In the genomic region with DNA sequence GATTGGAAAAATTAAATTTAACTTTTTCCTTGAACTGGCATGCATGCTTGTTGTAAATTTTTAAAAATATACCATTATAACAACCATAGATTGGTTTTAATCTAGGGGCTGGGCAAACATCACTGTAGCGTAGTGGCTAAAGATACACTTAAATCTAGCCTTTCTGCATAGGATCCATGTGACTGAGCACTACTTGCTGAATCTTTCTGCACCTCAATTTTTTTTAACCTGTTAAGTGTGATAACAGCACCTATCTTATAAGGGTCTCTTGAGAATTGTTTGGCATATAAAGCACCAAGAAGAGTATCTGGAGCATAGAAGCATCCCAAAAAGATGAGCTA, we compare ENCODE assay signal across 25 cellular contexts. TPM values are rescaled to one million over a fixed set of nuclear protein-coding genes. Genes with fewer than 3 reads are reported as not detected.
DNase-seq lines count a peak whose midpoint lies in the region; ATAC-seq, FAIRE-seq and TF ChIP-seq lines count a peak whose summit lies in the region.
"Had no signal": no experiment of that assay in that cellular context is flagged by ENCODE, and none has a peak within 500 bp of the region (broad histone marks: within the 10 kb centered on the region; RNA-seq: fewer than 3 reads in every experiment).

No MANE protein-coding gene starts in this region.

- H3K36me3 ChIP-seq in PC-3 (ENCODE audit: low read depth, low read length) (no peaks in the 10 kb centered on the region), endothelial cell of umbilical vein (ENCODE audit: control insufficient read depth in 2 of 2, extremely low read depth in 1 of 2, insufficient read depth in 2 of 2, low read length in 2 of 2) (no peaks in the 10 kb centered on the region), osteoblast (ENCODE audit: insufficient read depth, low read length) (no peaks in the 10 kb centered on the region)
- H3K36me3 ChIP-seq: BLaER1 treated with 17β-estradiol and CSF1 and Interleukin-3, amounts not matched to agents 10 nM and 100 nM; HAP-1 had no signal

- no peak for FAIRE-seq in A549 (lab: Jason Lieb, UNC)
- FAIRE-seq in endothelial cell of umbilical vein (lab: Jason Lieb, UNC): no peak
- FAIRE-seq: GM12878, RCC 7860 had no signal

- peak overlapping the region; percentile 63 for H3K4me2 ChIP-seq in A549
- peak overlapping the region; percentile 73 for H3K4me2 ChIP-seq in PC-3 (ENCODE audit: low read length)
- H3K4me2 ChIP-seq in endothelial cell of umbilical vein (ENCODE audit: insufficient read depth, low read length): peak overlapping the region; percentile 35
- H3K4me2 ChIP-seq in osteoblast (ENCODE audit: insufficient read depth, low read length): peak overlapping the region; percentile 52
- H3K4me2 ChIP-seq: BLaER1 treated with 17β-estradiol and CSF1 and Interleukin-3, amounts not matched to agents 10 nM and 100 nM had no signal

- H3K79me2 ChIP-seq in PC-3 (ENCODE audit: low read length) (no peaks in the 10 kb centered on the region), endothelial cell of umbilical vein (ENCODE audit: control insufficient read depth, insufficient read depth, low read length) (no peaks in the 10 kb centered on the region), osteoblast (ENCODE audit: insufficient read depth, low read length) (no peaks in the 10 kb centered on the region)

- TF ChIP-seq RAD21 in A549 (conservative IDR thresholded peaks at IDR 0.05 in 1 of 2, IDR thresholded peaks at IDR 0.05 in 1 of 2): no peak

- no peaks in the 10 kb centered on the region for H3K9me1 ChIP-seq in endothelial cell of umbilical vein (replicated peaks; ENCODE audit: control insufficient read depth, extremely low read depth, insufficient read depth, low read length)

- CTCF ChIA-PET in A549 (lab: Yijun Ruan, JAX): no interaction called here
- CTCF ChIA-PET in PC-3 (lab: Charles Lee): no interaction called here
- CTCF ChIA-PET in endothelial cell of umbilical vein (lab: Charles Lee): no interaction called here

- no peaks in the 10 kb centered on the region for H3K9me3 ChIP-seq in A549
- no peaks in the 10 kb centered on the region for H3K9me3 ChIP-seq in PC-3 (ENCODE audit: low read length)
- H3K9me3 ChIP-seq in endothelial cell of umbilical vein (replicated peaks; ENCODE audit: control insufficient read depth, insufficient read depth, low read length): no peaks in the 10 kb centered on the region
- H3K9me3 ChIP-seq in osteoblast (ENCODE audit: low read depth, low read length): no peaks in the 10 kb centered on the region
- H3K9me3 ChIP-seq: BLaER1 treated with 17β-estradiol and CSF1 and Interleukin-3, amounts not matched to agents 10 nM and 100 nM; HAP-1 had no signal

- peaks cover 46% of the 10 kb centered on the region for H3K4me1 ChIP-seq in A549
- H3K4me1 ChIP-seq in PC-3 (ENCODE audit: insufficient read depth, low read length): peaks cover 59% of the 10 kb centered on the region
- peaks cover 58% of the 10 kb centered on the region for H3K4me1 ChIP-seq in endothelial cell of umbilical vein (ENCODE audit: control insufficient read depth, extremely low read depth, insufficient read depth, low read length)
- H3K4me1 ChIP-seq in osteoblast (ENCODE audit: insufficient read depth, low read length): peaks cover 47% of the 10 kb centered on the region
- H3K4me1 ChIP-seq: BLaER1 treated with 17β-estradiol and CSF1 and Interleukin-3, amounts not matched to agents 10 nM and 100 nM; HAP-1 had no signal

- H3K4me3 ChIP-seq in A549: no peak overlapping the region
- 0 out of 2 replicates have a peak overlapping the region, but pooled peaks have one; percentile 34 for H3K4me3 ChIP-seq in PC-3 (ENCODE audit: low read length)
- no peak overlapping the region for H3K4me3 ChIP-seq in endothelial cell of umbilical vein (replicated peaks in 1 of 3; ENCODE audit: insufficient read depth in 1 of 3, low read depth in 1 of 3, low read length in 3 of 3)
- H3K4me3 ChIP-seq in osteoblast (ENCODE audit: insufficient read depth, low read length): no peak overlapping the region
- H3K4me3 ChIP-seq: BLaER1 treated with 17β-estradiol and CSF1 and Interleukin-3, amounts not matched to agents 10 nM and 100 nM; GM12878; GM23248; HAP-1 had no signal

- H3K27me3 ChIP-seq in PC-3 (ENCODE audit: low read length) (no peaks in the 10 kb centered on the region), endothelial cell of umbilical vein (ENCODE audit: control insufficient read depth in 2 of 2, insufficient read depth in 2 of 2, low read length in 2 of 2) (no peaks in the 10 kb centered on the region), osteoblast (ENCODE audit: insufficient read depth, low read length) (no peaks in the 10 kb centered on the region)
- H3K27me3 ChIP-seq: BLaER1 treated with 17β-estradiol and CSF1 and Interleukin-3, amounts not matched to agents 10 nM and 100 nM had no signal

- no peaks in the 10 kb centered on the region for H3K9me2 ChIP-seq in PC-3 (replicated peaks; ENCODE audit: low read length)

- BruUV-seq in PC-3 (replicated peaks; lab: Mats Ljungman, UMichigan) (no TSS peak), endothelial cell of umbilical vein (replicated peaks; lab: Mats Ljungman, UMichigan) (no TSS peak)

- TF ChIP-seq POLR2A in A549 (IDR thresholded peaks at IDR 0.05; ENCODE audit: low read length) (no peak), endothelial cell of umbilical vein (IDR thresholded peaks at IDR 0.05; ENCODE audit: low read depth, low read length) (no peak)

- H4K20me1 ChIP-seq in PC-3 (ENCODE audit: low read length) (no peaks in the 10 kb centered on the region), endothelial cell of umbilical vein (replicated peaks; ENCODE audit: control insufficient read depth, extremely low read depth, insufficient read depth, low read length) (no peaks in the 10 kb centered on the region), osteoblast (ENCODE audit: insufficient read depth, low read length) (no peaks in the 10 kb centered on the region)
- H4K20me1 ChIP-seq: BLaER1 treated with 17β-estradiol and CSF1 and Interleukin-3, amounts not matched to agents 10 nM and 100 nM had no signal

- dilution Hi-C loops in endothelial cell of umbilical vein (cut with MboI; ENCODE audit: extremely low pct_ligation_motif_present, low sequenced_read_pairs): no loop called here

- 62% methylated on average over 1 of the region's 1 CpG for WGBS in A549 (ENCODE audit: missing lambda C conversion rate)

- H2AFZ ChIP-seq in PC-3 (ENCODE audit: low read length) (no peak overlapping the region), endothelial cell of umbilical vein (ENCODE audit: low read depth, low read length) (peak overlapping the region; percentile 14), osteoblast (ENCODE audit: low read length) (no peak overlapping the region)
- H2AFZ ChIP-seq: GM23248 had no signal

- POLR2A ChIA-PET in A549 (lab: Yijun Ruan, JAX) (no interaction called here), PC-3 (lab: Charles Lee; ENCODE audit: unreplicated experiment) (no interaction called here), endothelial cell of umbilical vein (lab: Charles Lee) (no interaction called here)

- TF ChIP-seq EP300 in A549 (IDR thresholded peaks at IDR 0.05): no peak

- H3K27ac ChIP-seq in A549 (peak overlapping the region; percentile 53 to 70; a peak in 5 of 6 replicates), PC-3 (ENCODE audit: low read length) (peak overlapping the region; percentile 96), endothelial cell of umbilical vein (ENCODE audit: insufficient read depth, low read depth, low read length) (peak overlapping the region; percentile 22), osteoblast (ENCODE audit: low read depth, low read length) (peak overlapping the region; percentile 94)
- H3K27ac ChIP-seq: BLaER1 treated with 17β-estradiol and CSF1 and Interleukin-3, amounts not matched to agents 10 nM and 100 nM; GM23248 had no signal

- no peak for DNase-seq in A549 (ENCODE audit: low read depth in 1 of 2, low spot score in 1 of 2)
- DNase-seq in PC-3: no peak
- no peak for DNase-seq in endothelial cell of umbilical vein (ENCODE audit: low read depth, low spot score)
- DNase-seq in osteoblast (ENCODE audit: insufficient read length, low spot score, missing footprints): peak; percentile 34
- DNase-seq in DMS53 (lab: John Stamatoyannopoulos, UW): no peak
- DNase-seq: 8988T; AML-193; CD4-positive, alpha-beta T cell; DMS79; EL; GDM1; KBM-7; MV-4-11; NCI-H1105; NCI-H146; NCI-H2029; NCI-H526 treated with DMSO at 0.1 percent for 48 hours had no signal

- peaks cover 11% of the 10 kb centered on the region for H3F3A ChIP-seq in PC-3 (ENCODE audit: low read length, unreplicated experiment)

- intact Hi-C loops in PC-3 (cut with micrococcal nuclease) (loop anchor here (5.0 kb wide), 1 partner anchor 41 kb away; no protein-coding TSS in a partner anchor), endothelial cell of umbilical vein (cut with micrococcal nuclease) (loop anchor here (5.0 kb wide), 1 partner anchor 56 kb away; no protein-coding TSS in a partner anchor)

- no peak for TF ChIP-seq CTCF in A549 (IDR thresholded peaks at IDR 0.05)
- TF ChIP-seq CTCF in PC-3 (conservative IDR thresholded peaks at IDR 0.05; ENCODE audit: low read depth, low read length): no peak
- no peak for TF ChIP-seq CTCF in endothelial cell of umbilical vein (IDR thresholded peaks at IDR 0.05; ENCODE audit: extremely low read depth in 1 of 2, insufficient read depth in 1 of 2, low read depth in 1 of 2, low read length in 2 of 2)
- no peak for TF ChIP-seq CTCF in osteoblast (IDR thresholded peaks at IDR 0.05; ENCODE audit: extremely low read depth, low read depth, low read length)

- H3K9ac ChIP-seq in PC-3 (ENCODE audit: low read length) (peak overlapping the region; percentile 74), endothelial cell of umbilical vein (replicated peaks; ENCODE audit: extremely low read depth, insufficient read depth, low read length) (no peak overlapping the region)
- H3K9ac ChIP-seq: BLaER1 treated with 17β-estradiol and CSF1 and Interleukin-3, amounts not matched to agents 10 nM and 100 nM; GM23248 had no signal

- ATAC-seq in A549: peak; percentile 34 to 55; a peak in 3 of 6 replicates
- ATAC-seq in PC-3: no peak
- no peak for ATAC-seq in activated CD4-positive, CD25-positive, alpha-beta regulatory T cell treated with anti-CD3 and anti-CD28 coated beads, Interleukin-2, amount 50 U/mL, for 24 hours
- no peak for ATAC-seq in HG03039 (IDR thresholded peaks at IDR 0.05; ENCODE audit: unreplicated experiment)
- ATAC-seq: GM12878 had no signal

RNA-seq across cellular contexts. Expression of a gene that starts 4.1 kb away (rescaled TPM):
- polyA plus RNA-seq in A549 (2011; rRNA removed) (1.7 and 1.8 TPM in 2 replicates), A549 (2017; fragmentation: RNase III; extraction: RNeasy Plus Mini Kit Qiagen cat#74134 plus additional on column Dnase treatment) (2.8 to 4.0 TPM (median 3.1 TPM) in 3 replicates), endothelial cell of umbilical vein (not detected in 2 replicates)
- 0.24 and 0.30 TPM in 2 replicates for polyA plus RNA-seq in A549 (2012; cell fraction: cytosol; rRNA removed)
- polyA plus RNA-seq in A549 (2012; cell fraction: nucleus; rRNA removed): 0.16 and 0.27 TPM in 2 replicates
- 0.37 TPM in 1 of 2 replicates, not detected in the other for polyA minus RNA-seq in A549 (2011; rRNA and poly(A)+ RNA removed)
- total RNA-seq in PC-3 (2014; rRNA removed) (0.47 and 0.92 TPM in 2 replicates), endothelial cell of umbilical vein (not detected in 2 replicates), osteoblast (1.1 and 1.2 TPM in 2 replicates)
- not detected in 2 replicates for polyA plus RNA-seq in endothelial cell of umbilical vein (2011; cell fraction: cytosol; rRNA removed)
- not detected in 2 replicates for polyA plus RNA-seq in endothelial cell of umbilical vein (2011; cell fraction: nucleus; rRNA removed)
- polyA plus RNA-seq in endothelial cell of umbilical vein (2012): not detected in 2 replicates
- not detected in 2 replicates for polyA minus RNA-seq in endothelial cell of umbilical vein
- polyA minus RNA-seq in endothelial cell of umbilical vein (2011; cell fraction: cytosol; rRNA and poly(A)+ RNA removed): not detected
- not detected in 2 replicates for polyA minus RNA-seq in endothelial cell of umbilical vein (2011; cell fraction: nucleus; rRNA and poly(A)+ RNA removed)
- total RNA-seq: CD4-positive, alpha-beta T cell; GM12878; MCF 10A had no signal
- polyA plus RNA-seq: GM12878 had no signal

Comparison
In these comparisons a context has a peak if more than half of its experiments do, and no peak if none do; other contexts are left out.
1. ATAC-seq: peak in A549 (2 of 2); none in PC-3 (single experiment), activated CD4-positive, CD25-positive, alpha-beta regulatory T cell treated with anti-CD3 and anti-CD28 coated beads, Interleukin-2, amount 50 U/mL, for 24 hours (0 of 2) and HG03039 (single experiment).
2. H3K27ac ChIP-seq: peak in every context shown above with its lines; median percentile 96 in PC-3; 94 in osteoblast; 62 in A549; 22 in endothelial cell of umbilical vein.
3. Peak in every context shown above with its lines, with median percentiles within 50 percentile points of each other: H3K4me2 ChIP-seq.